ENCODE assay signal across 8 cellular contexts in genomic region chr12:27332407-27333310, GRCh38. TPM values are rescaled to one million over a fixed set of nuclear protein-coding genes. Genes with fewer than 3 reads are reported as not detected.
DNase-seq lines count a peak whose midpoint lies in the region; ATAC-seq and TF ChIP-seq lines count a peak whose summit lies in the region.

BMAL2 (plus strand) TSS chr12:27332836; CDS start chr12:27333073, 237 bp downstream.

- H3K9me3 Mint-ChIP-seq in brain: no peaks in the 10 kb centered on the region

- peak within 1 kb of the TSS; percentile 91 to 95 (median 92) for H3K4me3 Mint-ChIP-seq in brain

- in situ Hi-C loops in G401 (cut with HindIII; ENCODE audit: low sequenced_read_pairs): no loop called here

- ATAC-seq in GM21786 (IDR thresholded peaks at IDR 0.05; ENCODE audit: unreplicated experiment): peak; percentile 24

- TF ChIP-seq CTCF in brain (conservative IDR thresholded peaks at IDR 0.05): no peak

- peaks cover 30% of the 10 kb centered on the region for H3K27me3 Mint-ChIP-seq in brain

- no peaks in the 10 kb centered on the region for H3K9me3 ChIP-seq in KOPT-K1 (ENCODE audit: insufficient read depth, low read length, poor library complexity, severe bottlenecking)

- peak within 1 kb of the TSS; percentile 58 for H3K27ac ChIP-seq in KOPT-K1 (ENCODE audit: low read depth, low read length, poor library complexity, severe bottlenecking)

- peaks cover 4% of the 10 kb centered on the region for H3K36me3 Mint-ChIP-seq in brain

- H3K4me1 Mint-ChIP-seq in brain: peaks cover 30% of the 10 kb centered on the region

- peak within 1 kb of the TSS in 4 of 5 experiments; percentile 22 to 81 (median 54) for H3K27ac Mint-ChIP-seq in brain

- no peaks in the 10 kb centered on the region for H3K36me3 ChIP-seq in KOPT-K1 (ENCODE audit: insufficient read depth, low read length)

- DNase-seq in G401 (ENCODE audit: low spot score): peak; percentile 34
- DNase-seq in T-helper 1 cell: peak in 4 of 5 donors; percentile 12 to 53 (median 14)
- peak; percentile 90 for DNase-seq in iPS-NIHi7 (ENCODE audit: extremely low spot score)
- DNase-seq in stimulated activated CD4-positive, alpha-beta T cell treated with anti-CD3 and anti-CD28 coated beads, Interleukin-12 subunit alpha, Interleukin-12 subunit beta, amount 100 ng/mL, for 4 hours: peak; percentile 36
- no peak for DNase-seq in MV-4-11 (lab: John Stamatoyannopoulos, UW)

RNA-seq across cellular contexts. Expression of gene BMAL2, which starts in this region (rescaled TPM):
- 1.9 and 8.4 TPM in 2 replicates for total RNA-seq in G401 (2014; rRNA removed; shearing (Covaris generic))
- polyA plus RNA-seq in brain (ENCODE audit: insufficient read depth, low read depth, low replicate concordance): 4.1 TPM
